ENCODE assay signal across 1 cellular context in the genomic region with DNA sequence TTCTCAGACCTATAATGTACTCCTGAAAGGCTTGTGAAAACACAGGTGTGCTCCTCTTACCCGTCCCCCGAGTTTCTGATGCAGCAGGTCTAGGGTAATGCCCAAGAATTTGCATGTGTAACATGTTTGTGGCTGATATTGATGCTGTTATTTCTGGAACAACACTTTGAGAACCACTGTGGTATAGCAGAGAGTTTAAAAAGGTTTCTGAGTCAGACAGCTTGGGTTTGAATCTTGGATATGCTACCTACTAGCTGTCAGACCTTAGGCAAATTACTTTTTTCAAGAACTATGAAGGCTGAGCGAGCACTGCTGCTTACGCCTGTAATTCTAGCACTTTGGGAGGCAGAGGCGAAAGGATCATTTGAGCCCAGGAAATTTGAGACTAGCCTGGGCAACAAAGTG.
TF ChIP-seq lines count a peak whose summit lies in the region.

No MANE protein-coding gene starts in this region.

TF ChIP-seq in GM12878, 131 proteins besides CTCF, POLR2A, EP300 and RAD21 (continued from another document):
- TF ChIP-seq RB1 (IDR thresholded peaks at IDR 0.05; ENCODE audit: borderline replicate concordance), result no peak
- no peak for TF ChIP-seq CHD4 (IDR thresholded peaks at IDR 0.05)
- TF ChIP-seq, protein P1, sequence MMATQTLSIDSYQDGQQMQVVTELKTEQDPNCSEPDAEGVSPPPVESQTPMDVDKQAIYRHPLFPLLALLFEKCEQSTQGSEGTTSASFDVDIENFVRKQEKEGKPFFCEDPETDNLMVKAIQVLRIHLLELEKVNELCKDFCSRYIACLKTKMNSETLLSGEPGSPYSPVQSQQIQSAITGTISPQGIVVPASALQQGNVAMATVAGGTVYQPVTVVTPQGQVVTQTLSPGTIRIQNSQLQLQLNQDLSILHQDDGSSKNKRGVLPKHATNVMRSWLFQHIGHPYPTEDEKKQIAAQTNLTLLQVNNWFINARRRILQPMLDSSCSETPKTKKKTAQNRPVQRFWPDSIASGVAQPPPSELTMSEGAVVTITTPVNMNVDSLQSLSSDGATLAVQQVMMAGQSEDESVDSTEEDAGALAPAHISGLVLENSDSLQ (IDR thresholded peaks at IDR 0.05), result peak; percentile 62
- peak; percentile 65; the same call in 1 of the 2 replicates for TF ChIP-seq ZNF217 (IDR thresholded peaks at IDR 0.05)
- no peak for TF ChIP-seq NFYA (IDR thresholded peaks at IDR 0.05; ENCODE audit: borderline replicate concordance, low read depth, low read length)
- no peak for TF ChIP-seq ETV6 (conservative IDR thresholded peaks at IDR 0.05 in 1 of 2, IDR thresholded peaks at IDR 0.05 in 1 of 2; ENCODE audit: borderline replicate concordance in 1 of 2, low read depth in 1 of 2)
- TF ChIP-seq IRF4 (IDR thresholded peaks at IDR 0.05; ENCODE audit: low read depth, low read length), result no peak
- TF ChIP-seq NR2C2 (IDR thresholded peaks at IDR 0.05; ENCODE audit: borderline replicate concordance, control insufficient read depth, insufficient read length, low read depth), result no peak
- TF ChIP-seq, protein P2, sequence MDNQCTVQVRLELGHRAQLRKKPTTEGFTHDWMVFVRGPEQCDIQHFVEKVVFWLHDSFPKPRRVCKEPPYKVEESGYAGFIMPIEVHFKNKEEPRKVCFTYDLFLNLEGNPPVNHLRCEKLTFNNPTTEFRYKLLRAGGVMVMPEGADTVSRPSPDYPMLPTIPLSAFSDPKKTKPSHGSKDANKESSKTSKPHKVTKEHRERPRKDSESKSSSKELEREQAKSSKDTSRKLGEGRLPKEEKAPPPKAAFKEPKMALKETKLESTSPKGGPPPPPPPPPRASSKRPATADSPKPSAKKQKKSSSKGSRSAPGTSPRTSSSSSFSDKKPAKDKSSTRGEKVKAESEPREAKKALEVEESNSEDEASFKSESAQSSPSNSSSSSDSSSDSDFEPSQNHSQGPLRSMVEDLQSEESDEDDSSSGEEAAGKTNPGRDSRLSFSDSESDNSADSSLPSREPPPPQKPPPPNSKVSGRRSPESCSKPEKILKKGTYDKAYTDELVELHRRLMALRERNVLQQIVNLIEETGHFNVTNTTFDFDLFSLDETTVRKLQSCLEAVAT (IDR thresholded peaks at IDR 0.05), result peak; percentile 35; the same call in 1 of the 2 replicates
- TF ChIP-seq, protein P3, sequence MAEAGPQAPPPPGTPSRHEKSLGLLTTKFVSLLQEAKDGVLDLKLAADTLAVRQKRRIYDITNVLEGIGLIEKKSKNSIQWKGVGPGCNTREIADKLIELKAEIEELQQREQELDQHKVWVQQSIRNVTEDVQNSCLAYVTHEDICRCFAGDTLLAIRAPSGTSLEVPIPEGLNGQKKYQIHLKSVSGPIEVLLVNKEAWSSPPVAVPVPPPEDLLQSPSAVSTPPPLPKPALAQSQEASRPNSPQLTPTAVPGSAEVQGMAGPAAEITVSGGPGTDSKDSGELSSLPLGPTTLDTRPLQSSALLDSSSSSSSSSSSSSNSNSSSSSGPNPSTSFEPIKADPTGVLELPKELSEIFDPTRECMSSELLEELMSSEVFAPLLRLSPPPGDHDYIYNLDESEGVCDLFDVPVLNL (IDR thresholded peaks at IDR 0.05; ENCODE audit: low read depth, low read length), result no peak
- TF ChIP-seq, protein P4, sequence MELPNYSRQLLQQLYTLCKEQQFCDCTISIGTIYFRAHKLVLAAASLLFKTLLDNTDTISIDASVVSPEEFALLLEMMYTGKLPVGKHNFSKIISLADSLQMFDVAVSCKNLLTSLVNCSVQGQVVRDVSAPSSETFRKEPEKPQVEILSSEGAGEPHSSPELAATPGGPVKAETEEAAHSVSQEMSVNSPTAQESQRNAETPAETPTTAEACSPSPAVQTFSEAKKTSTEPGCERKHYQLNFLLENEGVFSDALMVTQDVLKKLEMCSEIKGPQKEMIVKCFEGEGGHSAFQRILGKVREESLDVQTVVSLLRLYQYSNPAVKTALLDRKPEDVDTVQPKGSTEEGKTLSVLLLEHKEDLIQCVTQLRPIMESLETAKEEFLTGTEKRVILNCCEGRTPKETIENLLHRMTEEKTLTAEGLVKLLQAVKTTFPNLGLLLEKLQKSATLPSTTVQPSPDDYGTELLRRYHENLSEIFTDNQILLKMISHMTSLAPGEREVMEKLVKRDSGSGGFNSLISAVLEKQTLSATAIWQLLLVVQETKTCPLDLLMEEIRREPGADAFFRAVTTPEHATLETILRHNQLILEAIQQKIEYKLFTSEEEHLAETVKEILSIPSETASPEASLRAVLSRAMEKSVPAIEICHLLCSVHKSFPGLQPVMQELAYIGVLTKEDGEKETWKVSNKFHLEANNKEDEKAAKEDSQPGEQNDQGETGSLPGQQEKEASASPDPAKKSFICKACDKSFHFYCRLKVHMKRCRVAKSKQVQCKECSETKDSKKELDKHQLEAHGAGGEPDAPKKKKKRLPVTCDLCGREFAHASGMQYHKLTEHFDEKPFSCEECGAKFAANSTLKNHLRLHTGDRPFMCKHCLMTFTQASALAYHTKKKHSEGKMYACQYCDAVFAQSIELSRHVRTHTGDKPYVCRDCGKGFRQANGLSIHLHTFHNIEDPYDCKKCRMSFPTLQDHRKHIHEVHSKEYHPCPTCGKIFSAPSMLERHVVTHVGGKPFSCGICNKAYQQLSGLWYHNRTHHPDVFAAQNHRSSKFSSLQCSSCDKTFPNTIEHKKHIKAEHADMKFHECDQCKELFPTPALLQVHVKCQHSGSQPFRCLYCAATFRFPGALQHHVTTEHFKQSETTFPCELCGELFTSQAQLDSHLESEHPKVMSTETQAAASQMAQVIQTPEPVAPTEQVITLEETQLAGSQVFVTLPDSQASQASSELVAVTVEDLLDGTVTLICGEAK (IDR thresholded peaks at IDR 0.05; ENCODE audit: borderline replicate concordance), result no peak
- peak; percentile 91 for TF ChIP-seq FOXM1 (IDR thresholded peaks at IDR 0.05; ENCODE audit: low read depth, low read length)
- no peak for TF ChIP-seq CHD1 (IDR thresholded peaks at IDR 0.05; ENCODE audit: low read depth, low read length)
- no peak for TF ChIP-seq MYB (IDR thresholded peaks at IDR 0.05; ENCODE audit: borderline replicate concordance, low read depth, low read length)
- no peak for TF ChIP-seq KDM1A (IDR thresholded peaks at IDR 0.05; ENCODE audit: borderline replicate concordance)
- TF ChIP-seq HDAC2 (IDR thresholded peaks at IDR 0.05), result no peak
- TF ChIP-seq DPF2 (IDR thresholded peaks at IDR 0.05), result 0 out of 2 replicates have a peak, but pooled peaks have one; percentile 44
- TF ChIP-seq EGR1 (IDR thresholded peaks at IDR 0.05; ENCODE audit: borderline replicate concordance in 1 of 2, low read depth in 2 of 2, low read length in 2 of 2), result no peak
- TF ChIP-seq BRCA1 (IDR thresholded peaks at IDR 0.05; ENCODE audit: low read depth, low read length), result no peak
